ENCODE assay signal across 21 cellular contexts in genomic region chr12:98883231-98883630, GRCh38.
DNase-seq lines count a peak whose midpoint lies in the region; ATAC-seq and FAIRE-seq lines count a peak whose summit lies in the region.
"Had no signal": no experiment of that assay in that cellular context is flagged by ENCODE, and none has a peak within 500 bp of the region (broad histone marks: within the 10 kb centered on the region; RNA-seq: fewer than 3 reads in every experiment).

No MANE protein-coding gene starts in this region.

- peak overlapping the region; percentile 90 for H3K27ac ChIP-seq in angular gyrus (ENCODE audit: low read depth, low read length)
- H3K27ac ChIP-seq: 22Rv1 had no signal

- peak; percentile 92 for DNase-seq in Ammon's horn (ENCODE audit: low spot score)
- no peak for DNase-seq in frontal cortex (ENCODE audit: low spot score in 2 of 2)
- DNase-seq in nucleus accumbens (lab: John Stamatoyannopoulos, UW): peak in 40 of 56 donors; percentile 6 to 81 (median 48)
- no peak for DNase-seq in DMS53 (lab: John Stamatoyannopoulos, UW)
- DNase-seq in RCC 7860 (ENCODE audit: low spot score): no peak
- no peak for DNase-seq in activated CD4-positive, CD25-positive, alpha-beta regulatory T cell treated with anti-CD3 and anti-CD28 coated beads, Interleukin-2, amount 50 U/mL, for 72 hours
- DNase-seq: BE2C; CD8-positive, alpha-beta memory T cell; DND-41; GF-D8; KG1; NCI-H146; NCI-H774; PC-3 had no signal

- peak; percentile 83 for FAIRE-seq in frontal cortex (lab: Jason Lieb, UNC)
- no peak for FAIRE-seq in RCC 7860 (lab: Jason Lieb, UNC)
- FAIRE-seq: GM12891, GM18507, HepG2 had no signal

- no peak for ATAC-seq in GM19035 (IDR thresholded peaks at IDR 0.05; ENCODE audit: unreplicated experiment)
- ATAC-seq: GM23338, HepG2, PC-3 had no signal

Comparison
In these comparisons a context has a peak if more than half of its experiments do, and no peak if none do; other contexts are left out.
1. DNase-seq: peak in Ammon's horn (single experiment) and nucleus accumbens (40 of 56); none in frontal cortex (0 of 2), DMS53 (single experiment), RCC 7860 (single experiment) and activated CD4-positive, CD25-positive, alpha-beta regulatory T cell treated with anti-CD3 and anti-CD28 coated beads, Interleukin-2, amount 50 U/mL, for 72 hours (single experiment).